ENCODE assay signal across 29 cellular contexts in genomic region chr11:73929388-73929787, GRCh38. TPM values are rescaled to one million over a fixed set of nuclear protein-coding genes. Genes with fewer than 3 reads are reported as not detected.
"Had no signal": no experiment of that assay in that cellular context is flagged by ENCODE, and none has a peak within 500 bp of the region (broad histone marks: within the 10 kb centered on the region; RNA-seq: fewer than 3 reads in every experiment).

No MANE protein-coding gene starts in this region.

- H3K4me3 Mint-ChIP-seq: mesothelial cell of epicardium; naive B cell; natural killer cell; stimulated activated naive B cell treated with anti-CD40 and anti-IgM and Interleukin-4, amounts not matched to agents 10 μg/mL and 1 μg/mL and 100 μg/mL, for 72 hours had no signal

- H3K27me3 ChIP-seq: ovary, right atrium auricular region, right lobe of liver, stomach, testis, thyroid gland, transverse colon, upper lobe of left lung, vagina had no signal

- H3K4me1 ChIP-seq: right atrium auricular region, right lobe of liver, testis, thyroid gland, upper lobe of left lung, vagina had no signal

- H3K27ac Mint-ChIP-seq: mesothelial cell of epicardium; natural killer cell; stimulated activated naive B cell treated with anti-CD40 and anti-IgM and Interleukin-4, amounts not matched to agents 10 μg/mL and 1 μg/mL and 100 μg/mL, for 72 hours had no signal

- H3K27me3 Mint-ChIP-seq: naive B cell; progenitor cell of endocrine pancreas; stimulated activated naive B cell treated with anti-CD40 and anti-IgM and Interleukin-4, amounts not matched to agents 10 μg/mL and 1 μg/mL and 100 μg/mL, for 72 hours had no signal

- H3K9me3 ChIP-seq: left ventricle myocardium inferior, ovary, right atrium auricular region, right lobe of liver, stomach, testis, thyroid gland, transverse colon, upper lobe of left lung, vagina had no signal

- H3K4me1 Mint-ChIP-seq: mesothelial cell of epicardium; naive B cell; natural killer cell; stimulated activated naive B cell treated with anti-CD40 and anti-IgM and Interleukin-4, amounts not matched to agents 10 μg/mL and 1 μg/mL and 100 μg/mL, for 72 hours had no signal

- DNase-seq: islet precursor cell; left ventricle myocardium inferior; mesendoderm; naive B cell; natural killer cell; ovary; right lobe of liver; stimulated activated CD4-positive, alpha-beta T cell treated with anti-CD3 and anti-CD28 coated beads, Interleukin-12 subunit alpha, Interleukin-12 subunit beta, amount 100 ng/mL, for 4 hours; stimulated activated CD4-positive, alpha-beta T cell treated with anti-CD3 and anti-CD28 coated beads, Interleukin-15, amount 100 ng/mL, for 24 hours; stimulated activated CD4-positive, alpha-beta T cell treated with anti-CD3 and anti-CD28 coated beads, Interleukin-2, amount 100 ng/mL, for 24 hours; stimulated activated CD4-positive, alpha-beta T cell treated with anti-CD3 and anti-CD28 coated beads, Interleukin-4, amount 100 ng/mL, for 1 hour; stimulated activated naive B cell treated with anti-CD40 and anti-IgM and Interleukin-4, amounts not matched to agents 10 μg/mL and 1 μg/mL and 100 μg/mL, for 72 hours; stimulated activated naive CD8-positive, alpha-beta T cell treated with anti-CD3 and anti-CD28 coated beads, Interleukin-15, Interleukin-2, amounts not matched to agents 100 U/mL and 50 U/mL, for 24 hours; stomach; testis; thyroid gland; transverse colon; upper lobe of left lung had no signal

- H3K4me3 ChIP-seq: left ventricle myocardium inferior, lung, ovary, right atrium auricular region, right lobe of liver, stomach, testis, thyroid gland, transverse colon, upper lobe of left lung, vagina had no signal

- H3K27ac ChIP-seq: left ventricle myocardium inferior, ovary, right atrium auricular region, right lobe of liver, stomach, testis, thyroid gland, transverse colon, upper lobe of left lung, vagina had no signal

- H3K36me3 ChIP-seq: ovary had no signal

- ATAC-seq: natural killer cell; right lobe of liver; stimulated activated naive B cell treated with anti-CD40 and anti-IgM and Interleukin-4, amounts not matched to agents 10 μg/mL and 1 μg/mL and 100 μg/mL, for 72 hours; stimulated activated naive CD8-positive, alpha-beta T cell treated with anti-CD3 and anti-CD28 coated beads, Interleukin-15, Interleukin-2, amounts not matched to agents 100 U/mL and 50 U/mL, for 24 hours had no signal

- H3K36me3 Mint-ChIP-seq: natural killer cell had no signal

- H3K9me3 Mint-ChIP-seq: mesothelial cell of epicardium; naive B cell; natural killer cell; stimulated activated naive B cell treated with anti-CD40 and anti-IgM and Interleukin-4, amounts not matched to agents 10 μg/mL and 1 μg/mL and 100 μg/mL, for 72 hours had no signal

RNA-seq across cellular contexts. Expression of gene DNAJB13, which starts 21.4 kb away (rescaled TPM):
- total RNA-seq: kidney epithelial cell, left ventricle myocardium inferior, mononuclear cell, omental fat pad, pulmonary artery endothelial cell, right atrium auricular region, right lobe of liver, skeletal muscle tissue, stomach, transverse colon, vagina had no signal
- polyA plus RNA-seq: neural cell had no signal

RNA-seq across cellular contexts. Expression of gene UCP2, which starts 53.3 kb away (rescaled TPM):
- polyA plus RNA-seq: neural cell had no signal
